Comparison of ENCODE assay signal across 19 cellular contexts in genomic region chr7:96212474-96212873, GRCh38.
"Had no signal": no experiment of that assay in that cellular context is flagged by ENCODE, and none has a peak within 500 bp of the region (broad histone marks: within the 10 kb centered on the region; RNA-seq: fewer than 3 reads in every experiment).

No MANE protein-coding gene starts in this region.

- H3K9me3 ChIP-seq: colonic mucosa, mucosa of descending colon, ovary, right atrium auricular region, stomach, thoracic aorta had no signal

- H3K4me3 Mint-ChIP-seq: endodermal cell; naive thymus-derived CD8-positive, alpha-beta T cell had no signal

- H3K27ac ChIP-seq: colonic mucosa, hepatocyte, ovary, right atrium auricular region, stomach, thoracic aorta, transverse colon had no signal

- H2AFZ ChIP-seq: hepatocyte had no signal

- DNase-seq: colonic mucosa; effector CD4-positive, alpha-beta T cell; endodermal cell; head of caudate nucleus; kidney; left cardiac atrium; left ventricle myocardium superior; mucosa of descending colon; naive thymus-derived CD8-positive, alpha-beta T cell; ovary; small intestine; stimulated activated CD4-positive, alpha-beta T cell treated with anti-CD3 and anti-CD28 coated beads, Interleukin-12 subunit alpha, Interleukin-12 subunit beta, amount 100 ng/mL, for 4 hours; stimulated activated naive CD4-positive, alpha-beta T cell; stomach; transverse colon had no signal

- H3K27me3 Mint-ChIP-seq: naive thymus-derived CD8-positive, alpha-beta T cell had no signal

- H3K4me2 ChIP-seq: hepatocyte had no signal

- H3K36me3 ChIP-seq: colonic mucosa, ovary, thoracic aorta had no signal

- H3K27ac Mint-ChIP-seq: endodermal cell; naive thymus-derived CD8-positive, alpha-beta T cell had no signal

- H3K4me1 ChIP-seq: colonic mucosa, right atrium auricular region, transverse colon had no signal

- H3K4me3 ChIP-seq: colonic mucosa, hepatocyte, lung, mucosa of descending colon, ovary, right atrium auricular region, stomach, thoracic aorta, transverse colon had no signal

- H3K27me3 ChIP-seq: colonic mucosa, hepatocyte, ovary, right atrium auricular region, stomach, transverse colon had no signal
